Comparison of ENCODE assay signal across 9 cellular contexts in genomic region chr19:11091343-11092153, GRCh38. TPM values are rescaled to one million over a fixed set of nuclear protein-coding genes. Genes with fewer than 3 reads are reported as not detected.
DNase-seq lines count a peak whose midpoint lies in the region; ATAC-seq and TF ChIP-seq lines count a peak whose summit lies in the region.
"Had no signal": no experiment of that assay in that cellular context is flagged by ENCODE, and none has a peak within 500 bp of the region (broad histone marks: within the 10 kb centered on the region; RNA-seq: fewer than 3 reads in every experiment).

No MANE protein-coding gene starts in this region.

- H3K27me3 ChIP-seq in muscle layer of duodenum (ENCODE audit: low read depth, low read length) (no peaks in the 10 kb centered on the region), thyroid gland (no peaks in the 10 kb centered on the region)

- no peaks in the 10 kb centered on the region for H3K9me3 ChIP-seq in muscle layer of duodenum (ENCODE audit: control insufficient read depth in 1 of 2, low read length in 2 of 2)
- H3K9me3 ChIP-seq in thyroid gland = no peaks in the 10 kb centered on the region

- H3K4me1 ChIP-seq in muscle layer of duodenum (ENCODE audit: control insufficient read depth in 1 of 2, insufficient read depth in 2 of 2, low read length in 2 of 2) (peaks cover 8 to 14% of the 10 kb centered on the region in 2 donors), thyroid gland (peaks cover 56 to 64% of the 10 kb centered on the region in 2 donors)

- DNase-seq in DMS53 (lab: John Stamatoyannopoulos, UW) = peak; percentile 89
- peak; percentile 99 for DNase-seq in NCI-H226
- DNase-seq in activated CD8-positive, alpha-beta memory T cell treated with anti-CD3 and anti-CD28 coated beads, Interleukin-2, amount 50 U/mL, for 1 hour (ENCODE audit: extremely low read depth) = peak; percentile 32
- peak; percentile 90 for DNase-seq in epithelial cell of prostate (ENCODE audit: low read depth, low spot score)
- DNase-seq in thyroid gland = no peak
- DNase-seq in NCI-H82 (lab: John Stamatoyannopoulos, UW) = no peak
- DNase-seq: activated B cell treated with CpG ODN at 0.5 μM for 24 hours had no signal

- ATAC-seq in GM21723 (IDR thresholded peaks at IDR 0.05; ENCODE audit: unreplicated experiment) = no peak

- no peak for TF ChIP-seq CTCF in thyroid gland (IDR thresholded peaks at IDR 0.05)

- peak overlapping the region; percentile 100 for H3K27ac ChIP-seq in epithelial cell of prostate
- peak overlapping the region; percentile 99 for H3K27ac ChIP-seq in muscle layer of duodenum (ENCODE audit: low read length)
- H3K27ac ChIP-seq in thyroid gland = peak overlapping the region; percentile 82 to 99 (median 97)

- H3K36me3 ChIP-seq in muscle layer of duodenum (ENCODE audit: control insufficient read depth in 1 of 2, insufficient read depth in 2 of 2, low read length in 2 of 2) = peaks cover 0 to 3% of the 10 kb centered on the region in 2 donors
- no peaks in the 10 kb centered on the region for H3K36me3 ChIP-seq in thyroid gland

- no peak for TF ChIP-seq POLR2A in thyroid gland (IDR thresholded peaks at IDR 0.05)

- intact Hi-C loops in thyroid gland (cut with DNase I) = no loop called here

- H3K4me3 ChIP-seq in muscle layer of duodenum (ENCODE audit: low read depth in 1 of 2, low read length in 2 of 2) (peak overlapping the region; percentile 75 to 88), thyroid gland (replicated peaks in 1 of 3) (peak overlapping the region in 1 of 3 donors; percentile 57)

- 61 to 65% methylated on average over 15 of the region's 15 CpGs for WGBS in thyroid gland, 2 donors

RNA-seq across cellular contexts. Expression of gene LDLR, which starts 2.3 kb away (rescaled TPM):
- 10 to 100 TPM in 3 of 4 donors, 1 to 10 TPM in 1; 8.7 to 39.1 (median 20.3) TPM for total RNA-seq in thyroid gland

Comparison
In these comparisons a context has a peak if more than half of its experiments do, and no peak if none do; other contexts are left out.
1. DNase-seq: peak in DMS53 (single experiment), NCI-H226 (single experiment), activated CD8-positive, alpha-beta memory T cell treated with anti-CD3 and anti-CD28 coated beads, Interleukin-2, amount 50 U/mL, for 1 hour (single experiment) and epithelial cell of prostate (single experiment); none in thyroid gland (0 of 2) and NCI-H82 (single experiment).
2. Peak in every context shown above with its lines, with median percentiles within 50 percentile points of each other: H3K27ac ChIP-seq.